ENCODE assay signal across 1 cellular context in the genomic region with DNA sequence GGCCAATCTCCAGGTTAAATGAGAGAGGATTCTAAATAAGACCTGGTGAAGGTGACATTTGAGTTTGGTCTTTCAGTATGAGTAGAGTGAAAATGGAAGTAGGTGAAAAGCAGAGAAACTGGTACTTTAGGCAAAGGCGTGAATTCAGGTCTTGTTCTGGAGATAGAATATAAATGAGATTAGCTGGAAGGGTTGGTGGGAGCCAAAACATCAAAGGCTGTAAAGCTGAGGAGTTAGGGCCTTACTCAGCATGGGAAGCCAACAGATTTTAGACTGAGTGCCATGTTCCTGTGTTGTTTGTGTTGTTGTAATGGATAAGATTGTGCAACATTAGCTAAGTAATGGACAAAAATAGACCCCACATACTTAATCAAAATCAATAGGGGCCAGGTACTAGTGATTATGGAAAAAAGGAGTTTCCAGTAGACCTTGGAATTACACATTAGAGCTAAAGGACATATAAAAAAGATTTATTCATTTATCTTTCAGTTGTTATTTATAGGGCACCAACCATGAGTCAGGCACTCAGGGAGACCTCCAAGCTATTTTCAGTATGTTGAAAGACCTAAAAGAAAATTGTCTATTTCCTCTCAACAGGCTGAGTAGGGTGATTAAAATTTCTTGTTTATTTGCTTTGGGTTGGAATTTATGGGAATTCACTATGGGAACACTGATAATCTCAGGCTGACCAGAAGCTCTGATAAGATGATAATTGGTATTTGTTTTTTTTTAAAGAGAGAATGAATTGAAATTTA.
TF ChIP-seq lines count a peak whose summit lies in the region.

No MANE protein-coding gene starts in this region.

TF ChIP-seq in HEK293, 187 proteins besides CTCF, POLR2A, EP300 and RAD21 (continued from another document and continues in another):
- TF ChIP-seq, protein P1, sequence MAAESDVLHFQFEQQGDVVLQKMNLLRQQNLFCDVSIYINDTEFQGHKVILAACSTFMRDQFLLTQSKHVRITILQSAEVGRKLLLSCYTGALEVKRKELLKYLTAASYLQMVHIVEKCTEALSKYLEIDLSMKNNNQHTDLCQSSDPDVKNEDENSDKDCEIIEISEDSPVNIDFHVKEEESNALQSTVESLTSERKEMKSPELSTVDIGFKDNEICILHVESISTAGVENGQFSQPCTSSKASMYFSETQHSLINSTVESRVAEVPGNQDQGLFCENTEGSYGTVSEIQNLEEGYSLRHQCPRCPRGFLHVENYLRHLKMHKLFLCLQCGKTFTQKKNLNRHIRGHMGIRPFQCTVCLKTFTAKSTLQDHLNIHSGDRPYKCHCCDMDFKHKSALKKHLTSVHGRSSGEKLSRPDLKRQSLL (tag by site-specific recombination; IDR thresholded peaks at IDR 0.05), result no peak
- TF ChIP-seq ZFHX2 (tag by site-specific recombination; conservative IDR thresholded peaks at IDR 0.05), result no peak
- no peak for TF ChIP-seq ZSCAN30 (tag by site-specific recombination; IDR thresholded peaks at IDR 0.05)
- no peak for TF ChIP-seq ZNF529 (tag by site-specific recombination; IDR thresholded peaks at IDR 0.05; ENCODE audit: insufficient replicate concordance)
- no peak for TF ChIP-seq KLF1 (tag by site-specific recombination; IDR thresholded peaks at IDR 0.05)
- peak; percentile 83 for TF ChIP-seq SCRT1 (tag by site-specific recombination; IDR thresholded peaks at IDR 0.05; ENCODE audit: borderline replicate concordance)
- TF ChIP-seq ZNF416 (tag by site-specific recombination; IDR thresholded peaks at IDR 0.05), result no peak
- no peak for TF ChIP-seq ZNF292 (tag by site-specific recombination; IDR thresholded peaks at IDR 0.05; ENCODE audit: borderline replicate concordance, low read depth)
- no peak for TF ChIP-seq ZNF121 (tag by site-specific recombination; IDR thresholded peaks at IDR 0.05)
- peak; percentile 68; the same call in 1 of the 2 replicates for TF ChIP-seq TRIM28 (IDR thresholded peaks at IDR 0.05; ENCODE audit: borderline replicate concordance, low read length)
- no peak for TF ChIP-seq ZNF311 (tag by site-specific recombination; IDR thresholded peaks at IDR 0.05; ENCODE audit: borderline replicate concordance)
- no peak for TF ChIP-seq ZNF660 (tag by site-specific recombination; IDR thresholded peaks at IDR 0.05)
- TF ChIP-seq SP7 (tag by site-specific recombination; IDR thresholded peaks at IDR 0.05), result peak; percentile 21; the same call in 1 of the 2 replicates
- no peak for TF ChIP-seq ZNF548 (tag by site-specific recombination; IDR thresholded peaks at IDR 0.05)
- peak; percentile 33; the same call in 1 of the 2 replicates for TF ChIP-seq HIC1 (tag by site-specific recombination; IDR thresholded peaks at IDR 0.05)
- TF ChIP-seq ZBTB10 (tag by site-specific recombination; IDR thresholded peaks at IDR 0.05), result no peak
- no peak for TF ChIP-seq YY2 (tag by site-specific recombination; IDR thresholded peaks at IDR 0.05)
- no peak for TF ChIP-seq ZNF658 (tag by site-specific recombination; IDR thresholded peaks at IDR 0.05)
- TF ChIP-seq ZNF169 (tag by site-specific recombination; IDR thresholded peaks at IDR 0.05), result no peak
- TF ChIP-seq ZNF544 (tag by site-specific recombination; IDR thresholded peaks at IDR 0.05), result no peak
- TF ChIP-seq ZNF155 (tag by site-specific recombination; IDR thresholded peaks at IDR 0.05), result no peak
- no peak for TF ChIP-seq HOXA7 (CRISPR knock-in tag; IDR thresholded peaks at IDR 0.05; ENCODE audit: borderline replicate concordance)
- no peak for TF ChIP-seq ZNF501 (tag by site-specific recombination; IDR thresholded peaks at IDR 0.05)
- no peak for TF ChIP-seq ZNF223 (tag by site-specific recombination; IDR thresholded peaks at IDR 0.05)
- TF ChIP-seq, protein P2, sequence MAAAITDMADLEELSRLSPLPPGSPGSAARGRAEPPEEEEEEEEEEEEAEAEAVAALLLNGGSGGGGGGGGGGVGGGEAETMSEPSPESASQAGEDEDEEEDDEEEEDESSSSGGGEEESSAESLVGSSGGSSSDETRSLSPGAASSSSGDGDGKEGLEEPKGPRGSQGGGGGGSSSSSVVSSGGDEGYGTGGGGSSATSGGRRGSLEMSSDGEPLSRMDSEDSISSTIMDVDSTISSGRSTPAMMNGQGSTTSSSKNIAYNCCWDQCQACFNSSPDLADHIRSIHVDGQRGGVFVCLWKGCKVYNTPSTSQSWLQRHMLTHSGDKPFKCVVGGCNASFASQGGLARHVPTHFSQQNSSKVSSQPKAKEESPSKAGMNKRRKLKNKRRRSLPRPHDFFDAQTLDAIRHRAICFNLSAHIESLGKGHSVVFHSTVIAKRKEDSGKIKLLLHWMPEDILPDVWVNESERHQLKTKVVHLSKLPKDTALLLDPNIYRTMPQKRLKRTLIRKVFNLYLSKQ (tag by site-specific recombination; IDR thresholded peaks at IDR 0.05; ENCODE audit: borderline replicate concordance), result no peak
- TF ChIP-seq, protein P3, sequence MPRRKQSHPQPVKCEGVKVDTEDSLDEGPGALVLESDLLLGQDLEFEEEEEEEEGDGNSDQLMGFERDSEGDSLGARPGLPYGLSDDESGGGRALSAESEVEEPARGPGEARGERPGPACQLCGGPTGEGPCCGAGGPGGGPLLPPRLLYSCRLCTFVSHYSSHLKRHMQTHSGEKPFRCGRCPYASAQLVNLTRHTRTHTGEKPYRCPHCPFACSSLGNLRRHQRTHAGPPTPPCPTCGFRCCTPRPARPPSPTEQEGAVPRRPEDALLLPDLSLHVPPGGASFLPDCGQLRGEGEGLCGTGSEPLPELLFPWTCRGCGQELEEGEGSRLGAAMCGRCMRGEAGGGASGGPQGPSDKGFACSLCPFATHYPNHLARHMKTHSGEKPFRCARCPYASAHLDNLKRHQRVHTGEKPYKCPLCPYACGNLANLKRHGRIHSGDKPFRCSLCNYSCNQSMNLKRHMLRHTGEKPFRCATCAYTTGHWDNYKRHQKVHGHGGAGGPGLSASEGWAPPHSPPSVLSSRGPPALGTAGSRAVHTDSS (tag by site-specific recombination; IDR thresholded peaks at IDR 0.05), result no peak
- no peak for TF ChIP-seq ZNF157 (tag by site-specific recombination; IDR thresholded peaks at IDR 0.05)
- peak; percentile 50; the same call in 1 of the 2 replicates for TF ChIP-seq ZNF596 (tag by site-specific recombination; IDR thresholded peaks at IDR 0.05)
- no peak for TF ChIP-seq MZF1 (tag by site-specific recombination; IDR thresholded peaks at IDR 0.05; ENCODE audit: borderline replicate concordance)
- no peak for TF ChIP-seq ZFP37 (tag by site-specific recombination; IDR thresholded peaks at IDR 0.05)
- TF ChIP-seq PRDM10 (tag by site-specific recombination; IDR thresholded peaks at IDR 0.05), result peak; percentile 38; the same call in 1 of the 2 replicates
- TF ChIP-seq ZNF701 (tag by site-specific recombination; IDR thresholded peaks at IDR 0.05), result no peak
- TF ChIP-seq SCRT2 (tag by site-specific recombination; IDR thresholded peaks at IDR 0.05), result peak; percentile 63; the same call in 1 of the 2 replicates
- TF ChIP-seq ZNF112 (tag by site-specific recombination; IDR thresholded peaks at IDR 0.05), result no peak
- TF ChIP-seq ATF2 (tag by site-specific recombination; IDR thresholded peaks at IDR 0.05; ENCODE audit: low read depth), result no peak
- peak; percentile 68 for TF ChIP-seq ZBTB8A (tag by site-specific recombination; IDR thresholded peaks at IDR 0.05)
- TF ChIP-seq ZXDB (tag by site-specific recombination; IDR thresholded peaks at IDR 0.05), result peak; percentile 90
- no peak; the same call in 1 of the 2 replicates for TF ChIP-seq BCL11A (tag by site-specific recombination; IDR thresholded peaks at IDR 0.05; ENCODE audit: low read depth)
- no peak for TF ChIP-seq ZBTB17 (tag by site-specific recombination; IDR thresholded peaks at IDR 0.05)
- TF ChIP-seq ZNF830 (tag by site-specific recombination; IDR thresholded peaks at IDR 0.05; ENCODE audit: low read depth), result no peak
- no peak for TF ChIP-seq ZNF555 (tag by site-specific recombination; conservative IDR thresholded peaks at IDR 0.05)
- TF ChIP-seq BCL6B (tag by site-specific recombination; IDR thresholded peaks at IDR 0.05), result peak; percentile 63; the same call in 1 of the 2 replicates
